8 cellular contexts compared by ENCODE assay signal in the genomic region with DNA sequence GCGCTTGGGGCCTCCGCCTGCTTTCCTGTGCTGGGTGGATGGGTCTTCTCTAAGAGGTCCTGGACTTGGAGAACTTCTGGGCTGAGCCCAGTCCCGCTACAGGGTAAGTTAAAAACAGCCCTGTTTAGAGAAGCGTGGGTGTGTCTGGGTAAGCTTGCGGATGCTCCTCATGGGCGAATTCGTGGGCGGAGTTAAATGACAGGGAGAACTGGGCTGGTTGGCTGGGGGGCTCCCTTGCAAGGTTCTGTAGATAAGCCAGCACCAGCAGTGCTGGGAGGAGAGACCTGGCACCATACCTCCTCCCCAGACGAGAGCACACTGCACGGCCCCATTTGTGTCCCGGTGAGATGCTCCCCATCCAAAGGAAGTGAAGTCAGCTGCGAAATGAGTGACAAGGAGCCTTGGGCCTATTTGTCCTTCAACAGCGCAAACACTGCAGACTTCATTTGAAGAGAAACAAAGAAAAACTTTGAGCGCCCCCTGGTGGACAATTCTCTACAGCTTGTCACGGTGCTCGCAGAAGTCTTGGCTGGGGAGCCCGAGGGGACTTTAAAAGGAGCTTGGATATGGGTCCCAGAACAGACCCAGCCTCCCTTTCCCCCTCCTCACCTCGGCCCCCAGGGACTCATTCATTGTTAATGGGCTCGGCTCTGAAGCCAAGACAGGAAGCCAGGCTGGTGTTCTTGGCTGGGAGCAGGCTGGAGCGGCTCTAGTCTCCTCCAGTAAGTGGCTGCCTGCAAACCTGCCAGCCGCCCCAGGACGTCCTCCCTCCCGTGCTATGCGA. TPM values are rescaled to one million over a fixed set of nuclear protein-coding genes. Genes with fewer than 3 reads are reported as not detected.
DNase-seq lines count a peak whose midpoint lies in the region; ATAC-seq and TF ChIP-seq lines count a peak whose summit lies in the region.

No MANE protein-coding gene starts in this region.

- H3K4me1 ChIP-seq in tibial artery: peaks cover 0 to 20% (median 13%) of the 10 kb centered on the region in 4 donors

- H3K27me3 ChIP-seq in tibial artery: no peaks in the 10 kb centered on the region

- no peaks in the 10 kb centered on the region for H3K9me3 Mint-ChIP-seq in osteocyte (ENCODE audit: unreplicated experiment)

- H3K4me1 Mint-ChIP-seq in osteocyte (ENCODE audit: unreplicated experiment): peaks cover 3% of the 10 kb centered on the region

- DNase-seq in AG09319 (ENCODE audit: extremely low read depth, low read depth) (peak; percentile 43), MV-4-11 (lab: John Stamatoyannopoulos, UW) (peak; percentile 78), SK-N-DZ (ENCODE audit: low spot score) (peak; percentile 85), glomerular visceral epithelial cell (ENCODE audit: extremely low spot score) (peak; percentile 78), osteocyte (ENCODE audit: extremely low spot score, unreplicated experiment) (peak; percentile 93), tibial artery (peak; percentile 82 to 90)
- DNase-seq in activated naive CD4-positive, alpha-beta T cell treated with Interleukin-2 at 50 U/mL for 16 hours: peak; percentile 82

- no peaks in the 10 kb centered on the region for H3K36me3 Mint-ChIP-seq in osteocyte (ENCODE audit: unreplicated experiment)

- peak overlapping the region in 1 of 2 donors; percentile 36 for H3K27ac ChIP-seq in tibial artery

- intact Hi-C loops in tibial artery (cut with DNase I; ENCODE audit: low total_unique reads): loop anchor here (2.0 to 5.0 kb wide), 3 partner anchors 184 to 359 kb away; partner anchors contain the start of gene TSPAN18

- H3K27ac Mint-ChIP-seq in osteocyte (ENCODE audit: unreplicated experiment): no peak overlapping the region

- no peak overlapping the region for H3K4me3 ChIP-seq in tibial artery

- no peaks in the 10 kb centered on the region for H3K27me3 Mint-ChIP-seq in osteocyte (ENCODE audit: unreplicated experiment)

- no peak overlapping the region for H3K4me3 Mint-ChIP-seq in osteocyte (ENCODE audit: unreplicated experiment)

- peak; percentile 70 for TF ChIP-seq CTCF in AG09319 (IDR thresholded peaks at IDR 0.05; ENCODE audit: low read depth, low read length)
- TF ChIP-seq CTCF in osteocyte (IDR thresholded peaks at IDR 0.05): peak; percentile 89
- peak; percentile 81 to 88 for TF ChIP-seq CTCF in tibial artery (IDR thresholded peaks at IDR 0.05)

- H3K36me3 ChIP-seq in tibial artery: no peaks in the 10 kb centered on the region

- no peaks in the 10 kb centered on the region for H3K9me3 ChIP-seq in tibial artery

- peak; percentile 77 for ATAC-seq in GM19351 (IDR thresholded peaks at IDR 0.05; ENCODE audit: unreplicated experiment)

RNA-seq across cellular contexts. Expression of gene TP53I11, which starts 39.5 kb away (rescaled TPM):
- polyA plus RNA-seq in SK-N-DZ (2014; cell fraction: cytosol; rRNA removed): 16.0 and 23.6 TPM in 2 replicates
- polyA plus RNA-seq in SK-N-DZ (2014; cell fraction: nucleus; rRNA removed): 26.8 and 36.3 TPM in 2 replicates
- 137 and 159 TPM in 2 replicates for total RNA-seq in osteocyte

Comparison
In these comparisons a context has a peak if more than half of its experiments do, and no peak if none do; other contexts are left out.
1. DNase-seq: peak in every context shown above with its lines; median percentile 93 in osteocyte; 86 in tibial artery; 85 in SK-N-DZ; 82 in activated naive CD4-positive, alpha-beta T cell treated with Interleukin-2 at 50 U/mL for 16 hours; 78 in MV-4-11; 78 in glomerular visceral epithelial cell; 43 in AG09319.